ENCODE assay signal across 8 cellular contexts in genomic region chr11:67504950-67505561, GRCh38. TPM values are rescaled to one million over a fixed set of nuclear protein-coding genes. Genes with fewer than 3 reads are reported as not detected.
DNase-seq lines count a peak whose midpoint lies in the region; ATAC-seq and TF ChIP-seq lines count a peak whose summit lies in the region.

TSS of gene PITPNM1 (minus strand) at chr11:67505363. CDS start at chr11:67504180, 1,183 bp downstream.

- peaks cover 28% of the 10 kb centered on the region for H3K36me3 ChIP-seq in mesodermal cell (ENCODE audit: control insufficient read depth, insufficient read depth, low read length)

- H3K4me1 Mint-ChIP-seq in endothelial cell (ENCODE audit: unreplicated experiment) = peaks cover 21% of the 10 kb centered on the region

- H3K27me3 Mint-ChIP-seq in endothelial cell (ENCODE audit: unreplicated experiment) = peaks cover 11% of the 10 kb centered on the region

- H3K27ac Mint-ChIP-seq in endothelial cell (ENCODE audit: unreplicated experiment) = no peak within 1 kb of the TSS

- peaks cover 24% of the 10 kb centered on the region for H3K4me1 ChIP-seq in mesodermal cell (ENCODE audit: control insufficient read depth, insufficient read depth, low read length, poor library complexity, severe bottlenecking)

- peak within 1 kb of the TSS; percentile 81 for H3K4me3 Mint-ChIP-seq in endothelial cell (ENCODE audit: unreplicated experiment)

- H3K27ac ChIP-seq in mesodermal cell (ENCODE audit: low read depth, low read length, severe bottlenecking) = peak within 1 kb of the TSS; percentile 73

- DNase-seq in activated CD4-positive, CD25-positive, alpha-beta regulatory T cell (lab: John Stamatoyannopoulos, UW) = peak; percentile 35 to 60 (median 50)
- DNase-seq in NCI-H510A treated with DMSO at 0.1 percent for 48 hours (lab: John Stamatoyannopoulos, UW) (peak; percentile 43), endothelial cell (ENCODE audit: low spot score) (peak; percentile 38), NCI-H1048 (lab: John Stamatoyannopoulos, UW) (no peak)
- DNase-seq in activated CD8-positive, alpha-beta memory T cell treated with anti-CD3 and anti-CD28 coated beads for 4 hours (ENCODE audit: low read depth in 2 of 2) = peak; percentile 31 to 59
- DNase-seq in stimulated activated CD8-positive, alpha-beta memory T cell treated with anti-CD3 and anti-CD28 coated beads, Interleukin-7, amount 100 ng/mL, for 1 hour (ENCODE audit: low read depth in 2 of 2) = peak; percentile 47 to 52

- no peaks in the 10 kb centered on the region for H3K9me3 Mint-ChIP-seq in endothelial cell (ENCODE audit: unreplicated experiment)

- no peak for ATAC-seq in activated CD4-positive, CD25-positive, alpha-beta regulatory T cell treated with anti-CD3 and anti-CD28 coated beads, Interleukin-2, amount 50 U/mL, for 24 hours

- H3K4me3 ChIP-seq in mesodermal cell (ENCODE audit: extremely low read depth, insufficient read depth, low read length, poor library complexity, severe bottlenecking) = peak within 1 kb of the TSS; percentile 81

- H3K9me3 ChIP-seq in mesodermal cell (ENCODE audit: control insufficient read depth, low read length) = no peaks in the 10 kb centered on the region

- 0% methylated on average over 31 to 55 of the region's 58 CpGs for WGBS in mesodermal cell (ENCODE audit: insufficient coverage in 2 of 2), 2 experiments

- TF ChIP-seq CTCF in endothelial cell (IDR thresholded peaks at IDR 0.05; ENCODE audit: unreplicated experiment) = no peak

- peaks cover 11% of the 10 kb centered on the region for H3K36me3 Mint-ChIP-seq in endothelial cell (ENCODE audit: low read depth, unreplicated experiment)

RNA-seq across cellular contexts. Expression of gene PITPNM1, which starts in this region (rescaled TPM):
- 11.5 TPM for total RNA-seq in endothelial cell (ENCODE audit: unreplicated experiment)
- polyA plus RNA-seq in mesodermal cell (2013, experiment 1 of 2) = 43.8 TPM
- 35.4 TPM for polyA plus RNA-seq in mesodermal cell (2013, experiment 2 of 2)
